22 cellular contexts compared by ENCODE assay signal in the genomic region with DNA sequence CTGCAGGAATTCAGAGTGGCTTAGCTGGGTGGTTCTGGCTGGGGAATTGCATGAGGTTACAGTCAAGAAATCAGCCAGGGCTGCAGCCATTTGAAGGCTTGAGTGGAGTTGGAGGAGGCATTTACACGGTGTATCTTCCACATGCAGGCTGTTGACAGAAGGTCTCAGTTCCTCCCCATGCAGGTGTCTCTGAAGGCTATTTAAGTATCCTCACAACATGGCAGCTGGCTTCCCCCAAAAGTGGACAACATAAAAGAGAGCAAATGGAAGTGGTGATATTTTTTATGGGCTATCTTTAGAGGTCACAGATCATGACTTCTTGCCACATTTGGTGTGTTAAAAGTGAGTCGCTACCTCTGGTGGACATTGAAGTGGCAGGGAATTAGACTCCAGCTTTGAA.
"Had no signal": no experiment of that assay in that cellular context is flagged by ENCODE, and none has a peak within 500 bp of the region (broad histone marks: within the 10 kb centered on the region; RNA-seq: fewer than 3 reads in every experiment).

No MANE protein-coding gene starts in this region.

- H3K4me3 ChIP-seq: left ventricle myocardium inferior, lung, ovary, right atrium auricular region, right lobe of liver, smooth muscle cell, stomach, testis, thyroid gland, transverse colon, upper lobe of left lung, vagina had no signal

- H3K4me1 ChIP-seq: left ventricle myocardium inferior, right atrium auricular region, right lobe of liver, testis, transverse colon, upper lobe of left lung, vagina had no signal

- H3K36me3 ChIP-seq: left ventricle myocardium inferior, ovary, right atrium auricular region, right lobe of liver, stomach, thyroid gland, transverse colon, upper lobe of left lung, vagina had no signal

- H3K4me3 Mint-ChIP-seq: mesothelial cell of epicardium; naive thymus-derived CD4-positive, alpha-beta T cell; natural killer cell treated with Interleukin-12 subunit alpha and Interleukin-12 subunit beta and Interleukin-15 and Interleukin-18, amount 100 ng/mL, for 72 hours; stimulated activated naive B cell treated with anti-CD40 and anti-IgM and Interleukin-4, amounts not matched to agents 10 μg/mL and 1 μg/mL and 100 μg/mL, for 72 hours had no signal

- H3K9me3 ChIP-seq: left ventricle myocardium inferior, ovary, right atrium auricular region, right lobe of liver, stomach, testis, thyroid gland, transverse colon, upper lobe of left lung, vagina had no signal

- H3K4me2 ChIP-seq: smooth muscle cell had no signal

- DNase-seq: islet precursor cell; left ventricle myocardium inferior; mesendoderm; naive thymus-derived CD4-positive, alpha-beta T cell; ovary; right lobe of liver; stimulated activated CD4-positive, alpha-beta T cell treated with anti-CD3 and anti-CD28 coated beads, Interleukin-1b, Interleukin-23, amount 100 ng/mL, for 48 hours; stimulated activated CD4-positive, alpha-beta T cell treated with anti-CD3 and anti-CD28 coated beads, Interleukin-2, amount 100 ng/mL, for 48 hours; stimulated activated naive B cell treated with anti-CD40 and anti-IgM and Interleukin-4, amounts not matched to agents 10 μg/mL and 1 μg/mL and 100 μg/mL, for 72 hours; stimulated activated naive CD8-positive, alpha-beta T cell treated with anti-CD3 and anti-CD28 coated beads, Interleukin-15, Interleukin-2, amounts not matched to agents 100 U/mL and 50 U/mL, for 24 hours; stomach; testis; thyroid gland; transverse colon; upper lobe of left lung had no signal

- H3K9me3 Mint-ChIP-seq: natural killer cell treated with Interleukin-12 subunit alpha and Interleukin-12 subunit beta and Interleukin-15 and Interleukin-18, amount 100 ng/mL, for 72 hours; stimulated activated naive B cell treated with anti-CD40 and anti-IgM and Interleukin-4, amounts not matched to agents 10 μg/mL and 1 μg/mL and 100 μg/mL, for 72 hours had no signal

- H3K27ac Mint-ChIP-seq: mesothelial cell of epicardium; naive thymus-derived CD4-positive, alpha-beta T cell; natural killer cell treated with Interleukin-12 subunit alpha and Interleukin-12 subunit beta and Interleukin-15 and Interleukin-18, amount 100 ng/mL, for 72 hours; progenitor cell of endocrine pancreas; stimulated activated naive B cell treated with anti-CD40 and anti-IgM and Interleukin-4, amounts not matched to agents 10 μg/mL and 1 μg/mL and 100 μg/mL, for 72 hours had no signal

- H3K4me1 Mint-ChIP-seq: naive thymus-derived CD4-positive, alpha-beta T cell; stimulated activated naive B cell treated with anti-CD40 and anti-IgM and Interleukin-4, amounts not matched to agents 10 μg/mL and 1 μg/mL and 100 μg/mL, for 72 hours had no signal

- H3K36me3 Mint-ChIP-seq: mesothelial cell of epicardium; naive thymus-derived CD4-positive, alpha-beta T cell; natural killer cell treated with Interleukin-12 subunit alpha and Interleukin-12 subunit beta and Interleukin-15 and Interleukin-18, amount 100 ng/mL, for 72 hours; stimulated activated naive B cell treated with anti-CD40 and anti-IgM and Interleukin-4, amounts not matched to agents 10 μg/mL and 1 μg/mL and 100 μg/mL, for 72 hours had no signal

- H3K27ac ChIP-seq: left ventricle myocardium inferior, ovary, right atrium auricular region, right lobe of liver, stomach, testis, thyroid gland, transverse colon, upper lobe of left lung, vagina had no signal

- ATAC-seq: naive thymus-derived CD4-positive, alpha-beta T cell; natural killer cell treated with Interleukin-12 subunit alpha and Interleukin-12 subunit beta and Interleukin-15 and Interleukin-18, amount 100 ng/mL, for 72 hours; right lobe of liver; stimulated activated naive B cell treated with anti-CD40 and anti-IgM and Interleukin-4, amounts not matched to agents 10 μg/mL and 1 μg/mL and 100 μg/mL, for 72 hours; stimulated activated naive CD8-positive, alpha-beta T cell treated with anti-CD3 and anti-CD28 coated beads, Interleukin-15, Interleukin-2, amounts not matched to agents 100 U/mL and 50 U/mL, for 24 hours had no signal
